1 cellular context compared by ENCODE assay signal in the genomic region with DNA sequence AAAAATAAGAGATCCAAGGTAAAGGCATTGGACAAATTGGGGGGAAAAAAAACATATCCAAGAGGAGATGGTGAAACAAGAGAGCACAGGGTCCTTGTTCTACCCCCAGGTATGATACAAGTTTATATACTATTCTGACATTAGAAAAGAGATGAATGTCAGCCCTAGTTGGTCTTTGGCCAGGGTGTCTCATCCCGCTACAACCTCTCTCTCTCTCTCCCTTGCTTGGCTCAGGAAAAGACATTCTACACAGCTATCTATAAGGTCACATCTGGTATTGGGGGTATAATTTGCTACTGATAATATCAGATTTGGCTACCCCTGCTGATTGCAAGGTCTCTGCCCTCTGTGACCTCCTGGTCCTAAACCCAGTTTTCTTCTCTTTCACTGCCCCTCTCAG.
TF ChIP-seq lines count a peak whose summit lies in the region.

No MANE protein-coding gene starts in this region.

TF ChIP-seq in IMR-90, 13 proteins besides CTCF, POLR2A, EP300 and RAD21:
- TF ChIP-seq CHD1 (IDR thresholded peaks at IDR 0.05; ENCODE audit: low read depth, low read length) = no peak
- no peak for TF ChIP-seq MAZ (IDR thresholded peaks at IDR 0.05; ENCODE audit: borderline replicate concordance, low read depth, low read length)
- no peak for TF ChIP-seq RCOR1 (IDR thresholded peaks at IDR 0.05; ENCODE audit: insufficient replicate concordance, low read length)
- TF ChIP-seq SMC3 (IDR thresholded peaks at IDR 0.05; ENCODE audit: low read depth, low read length) = no peak
- no peak for TF ChIP-seq MXI1 (IDR thresholded peaks at IDR 0.05; ENCODE audit: borderline replicate concordance, low read depth, low read length)
- TF ChIP-seq, protein P1, sequence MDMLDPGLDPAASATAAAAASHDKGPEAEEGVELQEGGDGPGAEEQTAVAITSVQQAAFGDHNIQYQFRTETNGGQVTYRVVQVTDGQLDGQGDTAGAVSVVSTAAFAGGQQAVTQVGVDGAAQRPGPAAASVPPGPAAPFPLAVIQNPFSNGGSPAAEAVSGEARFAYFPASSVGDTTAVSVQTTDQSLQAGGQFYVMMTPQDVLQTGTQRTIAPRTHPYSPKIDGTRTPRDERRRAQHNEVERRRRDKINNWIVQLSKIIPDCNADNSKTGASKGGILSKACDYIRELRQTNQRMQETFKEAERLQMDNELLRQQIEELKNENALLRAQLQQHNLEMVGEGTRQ (IDR thresholded peaks at IDR 0.05; ENCODE audit: low read depth, low read length) = no peak
- no peak for TF ChIP-seq FOS (IDR thresholded peaks at IDR 0.05; ENCODE audit: low read depth, low read length)
- no peak for TF ChIP-seq CEBPB (IDR thresholded peaks at IDR 0.05; ENCODE audit: low read depth, low read length)
- no peak for TF ChIP-seq BHLHE40 (IDR thresholded peaks at IDR 0.05; ENCODE audit: low read depth, low read length)
- no peak for TF ChIP-seq MAFK (IDR thresholded peaks at IDR 0.05; ENCODE audit: low read depth, low read length)
- TF ChIP-seq, protein P2, sequence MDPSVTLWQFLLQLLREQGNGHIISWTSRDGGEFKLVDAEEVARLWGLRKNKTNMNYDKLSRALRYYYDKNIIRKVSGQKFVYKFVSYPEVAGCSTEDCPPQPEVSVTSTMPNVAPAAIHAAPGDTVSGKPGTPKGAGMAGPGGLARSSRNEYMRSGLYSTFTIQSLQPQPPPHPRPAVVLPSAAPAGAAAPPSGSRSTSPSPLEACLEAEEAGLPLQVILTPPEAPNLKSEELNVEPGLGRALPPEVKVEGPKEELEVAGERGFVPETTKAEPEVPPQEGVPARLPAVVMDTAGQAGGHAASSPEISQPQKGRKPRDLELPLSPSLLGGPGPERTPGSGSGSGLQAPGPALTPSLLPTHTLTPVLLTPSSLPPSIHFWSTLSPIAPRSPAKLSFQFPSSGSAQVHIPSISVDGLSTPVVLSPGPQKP (IDR thresholded peaks at IDR 0.05; ENCODE audit: borderline replicate concordance, low read depth, low read length) = no peak
- TF ChIP-seq RFX5 (IDR thresholded peaks at IDR 0.05; ENCODE audit: low read depth, low read length) = no peak
- no peak for TF ChIP-seq NFE2L2 (IDR thresholded peaks at IDR 0.05; ENCODE audit: low read depth, low read length)
TF ChIP-seq in IMR-90: peak in this region for 0.
